ENCODE assay signal across 16 cellular contexts in genomic region chr2:218026676-218027425, GRCh38. TPM values are rescaled to one million over a fixed set of nuclear protein-coding genes. Genes with fewer than 3 reads are reported as not detected.
DNase-seq lines count a peak whose midpoint lies in the region; ATAC-seq and TF ChIP-seq lines count a peak whose summit lies in the region.
"Had no signal": no experiment of that assay in that cellular context is flagged by ENCODE, and none has a peak within 500 bp of the region (broad histone marks: within the 10 kb centered on the region; RNA-seq: fewer than 3 reads in every experiment).

No MANE protein-coding gene starts in this region.

- H3K4me3 ChIP-seq in body of pancreas (no peak overlapping the region), left lung (no peak overlapping the region), MM.1S (ENCODE audit: low read length) (no peak overlapping the region)

- no peak for TF ChIP-seq POLR2A in body of pancreas (IDR thresholded peaks at IDR 0.05)

- peak; percentile 96 for ATAC-seq in body of pancreas
- ATAC-seq in left lung, result peak; percentile 74
- ATAC-seq in HG02981 (IDR thresholded peaks at IDR 0.05; ENCODE audit: unreplicated experiment), result no peak
- ATAC-seq: activated T-cell treated with anti-CD3 and anti-CD28 coated beads, Interleukin-2, amount 50 U/mL, for 4 hours had no signal

- no peak overlapping the region for H3K4me2 ChIP-seq in MM.1S (ENCODE audit: low read depth, low read length)

- H3K4me3 Mint-ChIP-seq in activated naive CD4-positive, alpha-beta T cell treated with anti-CD3 and anti-CD28 coated beads, Interleukin-2, amount 10 ng/mL, durations not matched to agents 7 days and 5 days, result no peak overlapping the region
- H3K4me3 Mint-ChIP-seq: activated T-cell treated with anti-CD3 and anti-CD28 coated beads, Interleukin-2, amount 50 U/mL, for 4 hours; T-helper 1 cell treated with Interleukin-12 subunit alpha and Interleukin-12 subunit beta and Interleukin-4 antibody, amounts not matched to agents 30 μg/mL and 1 μg/mL, for 36 hours had no signal

- no peaks in the 10 kb centered on the region for H3K9me3 ChIP-seq in body of pancreas
- no peaks in the 10 kb centered on the region for H3K9me3 ChIP-seq in left lung
- no peaks in the 10 kb centered on the region for H3K9me3 ChIP-seq in MM.1S (replicated peaks; ENCODE audit: insufficient read depth, low read length)

- no peaks in the 10 kb centered on the region for H3K79me2 ChIP-seq in MM.1S (ENCODE audit: low read length)

- 68 to 70% methylated on average over 17 of the region's 17 CpGs for WGBS in body of pancreas, 2 donors

- H3K4me1 Mint-ChIP-seq in activated naive CD4-positive, alpha-beta T cell treated with anti-CD3 and anti-CD28 coated beads, Interleukin-2, amount 10 ng/mL, durations not matched to agents 7 days and 5 days, result no peaks in the 10 kb centered on the region

- CTCF ChIA-PET in activated naive CD4-positive, alpha-beta T cell treated with anti-CD3 and anti-CD28 coated beads, Interleukin-2, amount 10 ng/mL, durations not matched to agents 7 days and 5 days (lab: Charles Lee), result no interaction called here

- H4K20me1 ChIP-seq in MM.1S (ENCODE audit: insufficient read depth, low read length), result no peaks in the 10 kb centered on the region

- H3K36me3 Mint-ChIP-seq in activated naive CD4-positive, alpha-beta T cell treated with anti-CD3 and anti-CD28 coated beads, Interleukin-2, amount 10 ng/mL, durations not matched to agents 7 days and 5 days, result no peaks in the 10 kb centered on the region

- H3K9ac ChIP-seq in MM.1S (ENCODE audit: low read length), result no peak overlapping the region

- no peak overlapping the region for H3K27ac Mint-ChIP-seq in activated naive CD4-positive, alpha-beta T cell treated with anti-CD3 and anti-CD28 coated beads, Interleukin-2, amount 10 ng/mL, durations not matched to agents 7 days and 5 days
- H3K27ac Mint-ChIP-seq: T-helper 1 cell treated with Interleukin-12 subunit alpha and Interleukin-12 subunit beta and Interleukin-4 antibody, amounts not matched to agents 30 μg/mL and 1 μg/mL, for 36 hours had no signal

- no peak overlapping the region for H2AFZ ChIP-seq in MM.1S (ENCODE audit: low read length)

- H3K27me3 Mint-ChIP-seq in activated naive CD4-positive, alpha-beta T cell treated with anti-CD3 and anti-CD28 coated beads, Interleukin-2, amount 10 ng/mL, durations not matched to agents 7 days and 5 days, result peaks cover 4% of the 10 kb centered on the region

- H3K9me2 ChIP-seq in MM.1S (replicated peaks; ENCODE audit: insufficient read depth, low read length), result no peaks in the 10 kb centered on the region

- peaks cover 36% of the 10 kb centered on the region for H3K4me1 ChIP-seq in body of pancreas
- H3K4me1 ChIP-seq in left lung, result peaks cover 0 to 4% of the 10 kb centered on the region in 2 donors
- no peaks in the 10 kb centered on the region for H3K4me1 ChIP-seq in MM.1S (ENCODE audit: low read length)

- no peaks in the 10 kb centered on the region for H3K36me3 ChIP-seq in body of pancreas (replicated peaks in 1 of 2; ENCODE audit: insufficient read depth in 1 of 2, low read depth in 2 of 2)
- H3K36me3 ChIP-seq in left lung, result no peaks in the 10 kb centered on the region
- H3K36me3 ChIP-seq in MM.1S (replicated peaks; ENCODE audit: insufficient read depth, low read length), result no peaks in the 10 kb centered on the region

- intact Hi-C loops in body of pancreas (cut with DNase I), result no loop called here
- intact Hi-C loops in left lung (cut with DNase I), result no loop called here

- DNase-seq in activated naive CD4-positive, alpha-beta T cell treated with anti-CD3 and anti-CD28 coated beads, Interleukin-2, amount 10 ng/mL, durations not matched to agents 7 days and 5 days, result peak; percentile 18
- no peak for DNase-seq in activated naive CD4-positive, alpha-beta T cell treated with anti-CD3 and anti-CD28 coated beads, Interleukin-2, amount 50 U/mL, for 16 hours
- DNase-seq in body of pancreas (peak; percentile 94 to 98 (median 96)), left lung (peak; percentile 46 to 62), ureter (ENCODE audit: low spot score) (peak; percentile 40), MM.1S (no peak), EL (no peak)
- DNase-seq: activated T-cell treated with anti-CD3 and anti-CD28 coated beads, Interleukin-2, amount 50 U/mL, for 4 hours; amniotic stem cell; erythroblast; kidney glomerular epithelial cell; NCI-H1930; RPMI8226 had no signal

- TF ChIP-seq CTCF in body of pancreas (IDR thresholded peaks at IDR 0.05) (no peak), left lung (IDR thresholded peaks at IDR 0.05) (no peak), MM.1S (IDR thresholded peaks at IDR 0.05; ENCODE audit: low read length) (no peak)

- no peaks in the 10 kb centered on the region for H3F3A ChIP-seq in MM.1S (ENCODE audit: insufficient read depth, low read length)

- H3K9me3 Mint-ChIP-seq in activated naive CD4-positive, alpha-beta T cell treated with anti-CD3 and anti-CD28 coated beads, Interleukin-2, amount 10 ng/mL, durations not matched to agents 7 days and 5 days, result no peaks in the 10 kb centered on the region
- H3K9me3 Mint-ChIP-seq: activated T-cell treated with anti-CD3 and anti-CD28 coated beads, Interleukin-2, amount 50 U/mL, for 4 hours; T-helper 1 cell treated with Interleukin-12 subunit alpha and Interleukin-12 subunit beta and Interleukin-4 antibody, amounts not matched to agents 30 μg/mL and 1 μg/mL, for 36 hours had no signal

- H3K27ac ChIP-seq in body of pancreas (peak overlapping the region; percentile 12 to 29 (median 26)), left lung (no peak overlapping the region), MM.1S (ENCODE audit: low read length) (no peak overlapping the region)

- no peaks in the 10 kb centered on the region for H3K27me3 ChIP-seq in body of pancreas
- H3K27me3 ChIP-seq in left lung, result no peaks in the 10 kb centered on the region
- H3K27me3 ChIP-seq in MM.1S (replicated peaks; ENCODE audit: insufficient read depth, low read length), result no peaks in the 10 kb centered on the region

RNA-seq across cellular contexts. Expression of gene TNS1, which starts 24.1 kb away (rescaled TPM):
- total RNA-seq in body of pancreas (100 to 1,000 TPM; 168 to 174 TPM), left lung (100 to 1,000 TPM; 303 to 327 TPM), ureter (581 TPM)

RNA-seq across cellular contexts. Expression of gene RUFY4, which starts 42.2 kb away (rescaled TPM):
- total RNA-seq in body of pancreas (not detected), left lung (under 1 TPM in 1 of 2 donors, not detected in 1; 0.42 TPM), ureter (5.6 TPM)
- total RNA-seq: temporal lobe had no signal

Comparison
In these comparisons a context has a peak if more than half of its experiments do, and no peak if none do; other contexts are left out.
1. DNase-seq: peak in activated naive CD4-positive, alpha-beta T cell treated with anti-CD3 and anti-CD28 coated beads, Interleukin-2, amount 10 ng/mL, durations not matched to agents 7 days and 5 days (single experiment), body of pancreas (4 of 4), left lung (2 of 2) and ureter (single experiment); none in activated naive CD4-positive, alpha-beta T cell treated with anti-CD3 and anti-CD28 coated beads, Interleukin-2, amount 50 U/mL, for 16 hours (single experiment), MM.1S (single experiment) and EL (single experiment).
2. H3K27ac ChIP-seq: peak in body of pancreas (4 of 4); none in left lung (0 of 2) and MM.1S (single experiment).